In genomic region chrX:53056292-53056691, GRCh38 we compare ENCODE assay signal across 18 cellular contexts. TPM values are rescaled to one million over a fixed set of nuclear protein-coding genes. Genes with fewer than 3 reads are reported as not detected.
DNase-seq lines count a peak whose midpoint lies in the region; ATAC-seq and TF ChIP-seq lines count a peak whose summit lies in the region.
"Had no signal": no experiment of that assay in that cellular context is flagged by ENCODE, and none has a peak within 500 bp of the region (broad histone marks: within the 10 kb centered on the region; RNA-seq: fewer than 3 reads in every experiment).

No MANE protein-coding gene starts in this region.

- no peaks in the 10 kb centered on the region for H3K9me3 Mint-ChIP-seq in MCF 10A (ENCODE audit: unreplicated experiment)
- H3K9me3 Mint-ChIP-seq in CD8-positive, alpha-beta memory T cell: no peaks in the 10 kb centered on the region
- H3K9me3 Mint-ChIP-seq: CD8-positive, alpha-beta T cell had no signal

- peaks cover 5% of the 10 kb centered on the region for H3K27me3 Mint-ChIP-seq in MCF 10A (ENCODE audit: insufficient read depth, unreplicated experiment)
- peaks cover 0 to 1% of the 10 kb centered on the region in 2 donors for H3K27me3 Mint-ChIP-seq in CD8-positive, alpha-beta memory T cell

- no peak overlapping the region for H3K4me3 ChIP-seq in mammary epithelial cell (replicated peaks in 1 of 3; ENCODE audit: insufficient read depth in 1 of 3, low read depth in 2 of 3, low read length in 3 of 3)
- no peak overlapping the region for H3K4me3 ChIP-seq in fibroblast of mammary gland (ENCODE audit: control insufficient read depth, low read depth, low read length)
- H3K4me3 ChIP-seq in CD8-positive, alpha-beta memory T cell (ENCODE audit: low read length): no peak overlapping the region
- H3K4me3 ChIP-seq in aorta (ENCODE audit: low read length in 2 of 2): no peak overlapping the region
- H3K4me3 ChIP-seq: BLaER1 treated with 17β-estradiol and CSF1 and Interleukin-3, amounts not matched to agents 10 nM and 100 nM had no signal

- dilution Hi-C loops in mammary epithelial cell (cut with HindIII; ENCODE audit: low sequenced_read_pairs): no loop called here

- no peaks in the 10 kb centered on the region for H3K36me3 Mint-ChIP-seq in MCF 10A (ENCODE audit: insufficient read depth, unreplicated experiment)
- no peaks in the 10 kb centered on the region for H3K36me3 Mint-ChIP-seq in CD8-positive, alpha-beta memory T cell
- H3K36me3 Mint-ChIP-seq: CD8-positive, alpha-beta T cell had no signal

- no peak overlapping the region for H3K4me2 ChIP-seq in mammary epithelial cell (ENCODE audit: insufficient read depth, low read depth, low read length)
- H3K4me2 ChIP-seq: BLaER1 treated with 17β-estradiol and CSF1 and Interleukin-3, amounts not matched to agents 10 nM and 100 nM; KMS-11 had no signal

- H3K36me3 ChIP-seq in mammary epithelial cell (ENCODE audit: insufficient read depth, low read length) (no peaks in the 10 kb centered on the region), aorta (ENCODE audit: control insufficient read depth in 1 of 2, insufficient read depth in 2 of 2, low read length in 1 of 2) (no peaks in the 10 kb centered on the region)
- no peaks in the 10 kb centered on the region for H3K36me3 ChIP-seq in CD8-positive, alpha-beta memory T cell (ENCODE audit: insufficient read depth, low read length)
- H3K36me3 ChIP-seq: BLaER1 treated with 17β-estradiol and CSF1 and Interleukin-3, amounts not matched to agents 10 nM and 100 nM had no signal

- no peaks in the 10 kb centered on the region for H3K4me1 Mint-ChIP-seq in MCF 10A (ENCODE audit: insufficient read depth, unreplicated experiment)
- H3K4me1 Mint-ChIP-seq in CD8-positive, alpha-beta memory T cell: peaks cover 0 to 3% (median 0%) of the 10 kb centered on the region in 3 donors

- CTCF ChIA-PET in mammary epithelial cell (lab: Charles Lee; ENCODE audit: low non-redundant PET): no interaction called here
- CTCF ChIA-PET in MCF 10A (lab: Yijun Ruan, JAX): no interaction called here
- CTCF ChIA-PET in CD8-positive, alpha-beta memory T cell (lab: Charles Lee): no interaction called here

- 86% methylated on average over 5 of the region's 5 CpGs for WGBS in mammary epithelial cell (ENCODE audit: low coverage, missing lambda C conversion rate)
- 86 to 87% methylated on average over 5 of the region's 5 CpGs for WGBS in aorta, 2 donors

- BruUV-seq in mammary epithelial cell (replicated peaks; lab: Mats Ljungman, UMichigan): no TSS peak
- BruUV-seq in MCF 10A (replicated peaks; lab: Mats Ljungman, UMichigan): no TSS peak

- no peak for TF ChIP-seq CTCF in mammary epithelial cell (conservative IDR thresholded peaks at IDR 0.05 in 1 of 2, IDR thresholded peaks at IDR 0.05 in 1 of 2; ENCODE audit: extremely low read depth in 1 of 2, insufficient read depth in 1 of 2, low read depth in 1 of 2, low read length in 2 of 2)
- no peak for TF ChIP-seq CTCF in MCF 10A (IDR thresholded peaks at IDR 0.05; ENCODE audit: unreplicated experiment)
- TF ChIP-seq CTCF in fibroblast of mammary gland (conservative IDR thresholded peaks at IDR 0.05; ENCODE audit: control insufficient read depth, insufficient read depth, low read depth, low read length): no peak

- intact Hi-C loops in mammary epithelial cell (cut with micrococcal nuclease): no loop called here
- intact Hi-C loops in MCF 10A (cut with micrococcal nuclease): no loop called here
- intact Hi-C loops in aorta (cut with DNase I): no loop called here

- H3K27ac ChIP-seq in mammary epithelial cell (ENCODE audit: insufficient read depth, low read depth, low read length) (no peak overlapping the region), aorta (ENCODE audit: low read depth in 1 of 2, low read length in 2 of 2) (no peak overlapping the region)
- H3K27ac ChIP-seq in CD8-positive, alpha-beta memory T cell (ENCODE audit: low read depth, low read length): no peak overlapping the region
- H3K27ac ChIP-seq: BLaER1 treated with 17β-estradiol and CSF1 and Interleukin-3, amounts not matched to agents 10 nM and 100 nM; KMS-11; RWPE1 had no signal

- H3K27ac Mint-ChIP-seq in MCF 10A (ENCODE audit: low read depth, unreplicated experiment): no peak overlapping the region
- no peak overlapping the region for H3K27ac Mint-ChIP-seq in CD8-positive, alpha-beta memory T cell
- H3K27ac Mint-ChIP-seq: CD8-positive, alpha-beta T cell had no signal

- H3K9ac ChIP-seq in mammary epithelial cell (ENCODE audit: insufficient read depth, low read length): no peak overlapping the region
- H3K9ac ChIP-seq: BLaER1 treated with 17β-estradiol and CSF1 and Interleukin-3, amounts not matched to agents 10 nM and 100 nM; KMS-11 had no signal

- no peak overlapping the region for H3K4me3 Mint-ChIP-seq in MCF 10A (ENCODE audit: unreplicated experiment)
- H3K4me3 Mint-ChIP-seq in CD8-positive, alpha-beta memory T cell: no peak overlapping the region
- H3K4me3 Mint-ChIP-seq: CD8-positive, alpha-beta T cell had no signal

- no peaks in the 10 kb centered on the region for H3K27me3 ChIP-seq in mammary epithelial cell (ENCODE audit: insufficient read depth, low read length)
- H3K27me3 ChIP-seq in CD8-positive, alpha-beta memory T cell (ENCODE audit: insufficient read depth, low read length, poor library complexity, severe bottlenecking): no peaks in the 10 kb centered on the region
- H3K27me3 ChIP-seq in aorta (ENCODE audit: control insufficient read depth in 1 of 2, insufficient read depth in 2 of 2, low read length in 1 of 2): no peaks in the 10 kb centered on the region

- in situ Hi-C loops in mammary epithelial cell (cut with MboI; ENCODE audit: low sequenced_read_pairs in 2 of 2): no loop called here

- no peaks in the 10 kb centered on the region for H4K20me1 ChIP-seq in mammary epithelial cell (ENCODE audit: insufficient read depth, low read length)

- DNase-seq in mammary epithelial cell (peak; percentile 8), MCF 10A (ENCODE audit: unreplicated experiment) (no peak), RKO (ENCODE audit: low spot score) (peak; percentile 15), fibroblast of mammary gland (ENCODE audit: low read depth) (peak; percentile 50), NCI-H2196 (lab: John Stamatoyannopoulos, UW; ENCODE audit: unreplicated experiment) (no peak), aorta (no peak)
- DNase-seq in CD8-positive, alpha-beta memory T cell: no peak
- DNase-seq: CD8-positive, alpha-beta T cell; DMS53; EL; NCI-H1417; NCI-H187 treated with DMSO at 0.1 percent for 48 hours; NCI-H226; NCI-H524 treated with DMSO at 0.1 percent for 48 hours; SIG-M5 had no signal

- no peak overlapping the region for H2AFZ ChIP-seq in mammary epithelial cell (ENCODE audit: low read depth, low read length)

- no peaks in the 10 kb centered on the region for H3K79me2 ChIP-seq in mammary epithelial cell (ENCODE audit: insufficient read depth, low read length)

- H3K4me1 ChIP-seq in mammary epithelial cell (ENCODE audit: insufficient read depth, low read length): no peaks in the 10 kb centered on the region
- peaks cover 3% of the 10 kb centered on the region for H3K4me1 ChIP-seq in CD8-positive, alpha-beta memory T cell (ENCODE audit: insufficient read depth, low read length)
- H3K4me1 ChIP-seq in aorta (ENCODE audit: control insufficient read depth in 1 of 2, insufficient read depth in 2 of 2, low read length in 2 of 2): no peaks in the 10 kb centered on the region

- H3K9me3 ChIP-seq in mammary epithelial cell (replicated peaks; ENCODE audit: insufficient read depth, low read length) (no peaks in the 10 kb centered on the region), aorta (ENCODE audit: control insufficient read depth, low read length) (no peaks in the 10 kb centered on the region)
- no peaks in the 10 kb centered on the region for H3K9me3 ChIP-seq in CD8-positive, alpha-beta memory T cell (ENCODE audit: low read length)
- H3K9me3 ChIP-seq: BLaER1 treated with 17β-estradiol and CSF1 and Interleukin-3, amounts not matched to agents 10 nM and 100 nM had no signal

- POLR2A ChIA-PET in MCF 10A (lab: Yijun Ruan, JAX): no interaction called here
- POLR2A ChIA-PET in CD8-positive, alpha-beta memory T cell (lab: Charles Lee): no interaction called here

- ATAC-seq in aorta (ENCODE audit: low FRiP score): no peak
- ATAC-seq: CD8-positive, alpha-beta T cell had no signal

RNA-seq across cellular contexts. Expression of gene GPR173, which starts 7.7 kb away (rescaled TPM):
- total RNA-seq in mammary epithelial cell (1 to 10 TPM in 1 of 2 donors, under 1 TPM in 1; 0.56 to 1.7 TPM), MCF 10A (2022) (1.3 TPM in 2 replicates), aorta (1 to 10 TPM; 4.0 to 7.1 TPM)
- polyA plus RNA-seq in mammary epithelial cell (0.23 TPM), aorta (1 to 10 TPM in 1 of 2 donors, under 1 TPM in 1; under 0.01 to 1.6 TPM)
- polyA minus RNA-seq in mammary epithelial cell: 0.10 TPM
- not detected for total RNA-seq in CD8-positive, alpha-beta memory T cell
- polyA plus RNA-seq in CD8-positive, alpha-beta memory T cell: not detected

RNA-seq across cellular contexts. Expression of gene TSPYL2, which starts 25.9 kb away (rescaled TPM):
- total RNA-seq in mammary epithelial cell (10 to 100 TPM; 13.2 to 19.5 TPM), MCF 10A (2022) (39.3 and 41.6 TPM in 2 replicates), aorta (10 to 100 TPM; 65.0 to 89.3 TPM)
- polyA plus RNA-seq in mammary epithelial cell (8.1 TPM), aorta (100 to 1,000 TPM in 1 of 2 donors, 10 to 100 TPM in 1; 29.3 to 256 TPM)
- 3.2 TPM for polyA minus RNA-seq in mammary epithelial cell
- 10 to 100 TPM; 38.4 to 47.9 TPM for total RNA-seq in CD8-positive, alpha-beta memory T cell
- polyA plus RNA-seq in CD8-positive, alpha-beta memory T cell: 23.1 TPM

RNA-seq across cellular contexts. Expression of gene KANTR, which starts 37.6 kb away (rescaled TPM):
- total RNA-seq in mammary epithelial cell: 1 to 10 TPM; 5.1 to 8.0 TPM
- 1.6 TPM for polyA plus RNA-seq in mammary epithelial cell
- 9.5 TPM for polyA minus RNA-seq in mammary epithelial cell
- total RNA-seq in MCF 10A (2022): 3.4 and 6.3 TPM in 2 replicates
- total RNA-seq in CD8-positive, alpha-beta memory T cell: 1 to 10 TPM; 4.6 to 4.8 TPM
- polyA plus RNA-seq in CD8-positive, alpha-beta memory T cell: 1.6 TPM
- total RNA-seq in aorta: 10 to 100 TPM; 16.6 to 27.7 TPM
- 1 to 10 TPM; 1.6 to 9.4 TPM for polyA plus RNA-seq in aorta

Comparison
In these comparisons a context has a peak if more than half of its experiments do, and no peak if none do; other contexts are left out.
1. DNase-seq: peak in mammary epithelial cell (single experiment), RKO (single experiment) and fibroblast of mammary gland (single experiment); none in MCF 10A (single experiment), NCI-H2196 (single experiment), CD8-positive, alpha-beta memory T cell (0 of 5) and aorta (0 of 2).